1 cellular context compared by ENCODE assay signal in genomic region chr16:50550035-50550434, GRCh38.
A peak's percentile ranks its signal among the peaks of the same experiment; 100 is the strongest.
TF ChIP-seq lines count a peak whose summit lies in the region.

No MANE protein-coding gene starts in this region.

TF ChIP-seq in HepG2, 621 proteins besides CTCF, POLR2A, EP300 and RAD21 (continues in another document):
- TF ChIP-seq CENPT (CRISPR knock-in tag; IDR thresholded peaks at IDR 0.05; ENCODE audit: low read depth) (no peak), KMT2A (CRISPR knock-in tag; IDR thresholded peaks at IDR 0.05) (peak; percentile 52; the same call in 1 of the 2 replicates), ZBTB42 (CRISPR knock-in tag; IDR thresholded peaks at IDR 0.05) (no peak), ZNF589 (CRISPR knock-in tag; conservative IDR thresholded peaks at IDR 0.05) (no peak), ZNF792 (CRISPR knock-in tag; IDR thresholded peaks at IDR 0.05) (no peak), NFKB2 (CRISPR knock-in tag; IDR thresholded peaks at IDR 0.05; ENCODE audit: borderline replicate concordance) (no peak), SNAPC4 (CRISPR knock-in tag; IDR thresholded peaks at IDR 0.05) (0 out of 2 replicates have a peak, but pooled peaks have one; percentile 34), CREBL2 (CRISPR knock-in tag; IDR thresholded peaks at IDR 0.05; ENCODE audit: borderline replicate concordance) (no peak), ZNF234 (CRISPR knock-in tag; conservative IDR thresholded peaks at IDR 0.05) (no peak), TGIF2 (CRISPR knock-in tag; IDR thresholded peaks at IDR 0.05) (no peak), PHF5A (CRISPR knock-in tag; IDR thresholded peaks at IDR 0.05; ENCODE audit: low read depth, unreplicated experiment) (no peak), NPAS2 (CRISPR knock-in tag; IDR thresholded peaks at IDR 0.05; ENCODE audit: borderline replicate concordance) (no peak), ZNF430 (CRISPR knock-in tag; IDR thresholded peaks at IDR 0.05) (0 out of 2 replicates have a peak, but pooled peaks have one; percentile 45), RARA (CRISPR knock-in tag; IDR thresholded peaks at IDR 0.05) (no peak), HMGXB4 (CRISPR knock-in tag; IDR thresholded peaks at IDR 0.05; ENCODE audit: borderline replicate concordance in 1 of 2, low read depth in 1 of 2) (0 out of 4 replicates have a peak, but pooled peaks of 1 of the 2 experiments have one; percentile 44), TRIM24 (CRISPR knock-in tag; IDR thresholded peaks at IDR 0.05) (no peak), CBX2 (IDR thresholded peaks at IDR 0.05; ENCODE audit: low read depth, low read length) (no peak), CBX2 (CRISPR knock-in tag; IDR thresholded peaks at IDR 0.05; ENCODE audit: low read depth) (no peak), ZNF543 (CRISPR knock-in tag; IDR thresholded peaks at IDR 0.05) (no peak), ZNF670 (CRISPR knock-in tag; IDR thresholded peaks at IDR 0.05; ENCODE audit: borderline replicate concordance) (no peak), POLR2G (IDR thresholded peaks at IDR 0.05; ENCODE audit: low read depth, low read length) (peak; percentile 14; the same call in 1 of the 2 replicates), DZIP1 (CRISPR knock-in tag; IDR thresholded peaks at IDR 0.05) (no peak), DNMT1 (CRISPR knock-in tag; IDR thresholded peaks at IDR 0.05) (no peak), KDM2A (CRISPR knock-in tag; IDR thresholded peaks at IDR 0.05; ENCODE audit: borderline replicate concordance, low read depth) (0 out of 2 replicates have a peak, but pooled peaks have one; percentile 14), FOXO1 (CRISPR knock-in tag; IDR thresholded peaks at IDR 0.05) (no peak), ZXDC (CRISPR knock-in tag; IDR thresholded peaks at IDR 0.05) (no peak), TIGD3 (CRISPR knock-in tag; IDR thresholded peaks at IDR 0.05; ENCODE audit: borderline replicate concordance) (no peak), ZNF720 (CRISPR knock-in tag; IDR thresholded peaks at IDR 0.05) (no peak), ZNF746 (CRISPR knock-in tag; IDR thresholded peaks at IDR 0.05) (0 out of 2 replicates have a peak, but pooled peaks have one; percentile 39), SRSF1 (optimal IDR thresholded peaks at IDR 0.05; ENCODE audit: low read depth, low read length) (peak; percentile 10), PHF21A (CRISPR knock-in tag; IDR thresholded peaks at IDR 0.05) (0 out of 2 replicates have a peak, but pooled peaks have one; percentile 9), ZNF205 (CRISPR knock-in tag; IDR thresholded peaks at IDR 0.05) (0 out of 2 replicates have a peak, but pooled peaks have one; percentile 22), ZNF761 (CRISPR knock-in tag; conservative IDR thresholded peaks at IDR 0.05) (0 out of 2 replicates have a peak, but pooled peaks have one; percentile 9), ZNF629 (CRISPR knock-in tag; conservative IDR thresholded peaks at IDR 0.05) (no peak), ZNF710 (CRISPR knock-in tag; IDR thresholded peaks at IDR 0.05; ENCODE audit: borderline replicate concordance) (no peak), HNF4A (CRISPR knock-in tag; IDR thresholded peaks at IDR 0.05) (no peak), MIXL1 (CRISPR knock-in tag; IDR thresholded peaks at IDR 0.05) (no peak), KMT2B (CRISPR knock-in tag; IDR thresholded peaks at IDR 0.05) (no peak), ZNF839 (CRISPR knock-in tag; IDR thresholded peaks at IDR 0.05; ENCODE audit: borderline replicate concordance) (no peak), ZNF777 (CRISPR knock-in tag; IDR thresholded peaks at IDR 0.05) (no peak), DDIT3 (CRISPR knock-in tag; IDR thresholded peaks at IDR 0.05) (no peak), ZNF296 (CRISPR knock-in tag; conservative IDR thresholded peaks at IDR 0.05) (no peak), ZNF275 (CRISPR knock-in tag; IDR thresholded peaks at IDR 0.05; ENCODE audit: borderline replicate concordance) (no peak), SOX6 (IDR thresholded peaks at IDR 0.05) (no peak), SOX6 (CRISPR knock-in tag; IDR thresholded peaks at IDR 0.05) (0 out of 2 replicates have a peak, but pooled peaks have one; percentile 9), MZF1 (CRISPR knock-in tag; IDR thresholded peaks at IDR 0.05; ENCODE audit: borderline replicate concordance) (no peak), ZNF605 (CRISPR knock-in tag; IDR thresholded peaks at IDR 0.05) (peak; percentile 43; the same call in 1 of the 2 replicates), ZNF580 (CRISPR knock-in tag; IDR thresholded peaks at IDR 0.05; ENCODE audit: borderline replicate concordance, low read depth) (no peak), GTF3A (CRISPR knock-in tag; conservative IDR thresholded peaks at IDR 0.05) (no peak), PHF20 (CRISPR knock-in tag; IDR thresholded peaks at IDR 0.05) (no peak)
